ENCODE assay signal across 2 cellular contexts in the genomic region with DNA sequence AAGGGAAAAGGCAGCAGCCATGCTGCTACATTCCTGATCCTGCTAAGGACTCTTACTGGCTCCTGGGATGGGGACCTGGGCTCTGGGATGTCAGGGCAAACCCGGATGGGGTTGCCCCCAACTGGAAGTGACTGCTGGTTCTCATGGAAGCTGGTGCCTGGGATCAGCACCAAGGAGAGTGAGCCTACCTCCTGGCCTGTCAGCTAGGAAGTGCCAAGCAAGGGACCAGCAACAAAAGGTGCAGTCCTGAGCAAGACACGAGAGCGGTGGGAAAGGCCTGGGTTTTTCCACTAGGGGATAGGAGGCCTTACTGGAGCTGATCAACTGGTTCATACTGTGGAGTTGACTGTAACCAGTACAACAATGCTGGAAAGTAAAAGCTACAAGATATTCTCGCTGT.
TF ChIP-seq lines count a peak whose summit lies in the region.

No MANE protein-coding gene starts in this region.

TF ChIP-seq in SK-N-SH, 30 proteins besides CTCF, POLR2A, EP300 and RAD21 (continued from another document):
- TF ChIP-seq, protein P1, sequence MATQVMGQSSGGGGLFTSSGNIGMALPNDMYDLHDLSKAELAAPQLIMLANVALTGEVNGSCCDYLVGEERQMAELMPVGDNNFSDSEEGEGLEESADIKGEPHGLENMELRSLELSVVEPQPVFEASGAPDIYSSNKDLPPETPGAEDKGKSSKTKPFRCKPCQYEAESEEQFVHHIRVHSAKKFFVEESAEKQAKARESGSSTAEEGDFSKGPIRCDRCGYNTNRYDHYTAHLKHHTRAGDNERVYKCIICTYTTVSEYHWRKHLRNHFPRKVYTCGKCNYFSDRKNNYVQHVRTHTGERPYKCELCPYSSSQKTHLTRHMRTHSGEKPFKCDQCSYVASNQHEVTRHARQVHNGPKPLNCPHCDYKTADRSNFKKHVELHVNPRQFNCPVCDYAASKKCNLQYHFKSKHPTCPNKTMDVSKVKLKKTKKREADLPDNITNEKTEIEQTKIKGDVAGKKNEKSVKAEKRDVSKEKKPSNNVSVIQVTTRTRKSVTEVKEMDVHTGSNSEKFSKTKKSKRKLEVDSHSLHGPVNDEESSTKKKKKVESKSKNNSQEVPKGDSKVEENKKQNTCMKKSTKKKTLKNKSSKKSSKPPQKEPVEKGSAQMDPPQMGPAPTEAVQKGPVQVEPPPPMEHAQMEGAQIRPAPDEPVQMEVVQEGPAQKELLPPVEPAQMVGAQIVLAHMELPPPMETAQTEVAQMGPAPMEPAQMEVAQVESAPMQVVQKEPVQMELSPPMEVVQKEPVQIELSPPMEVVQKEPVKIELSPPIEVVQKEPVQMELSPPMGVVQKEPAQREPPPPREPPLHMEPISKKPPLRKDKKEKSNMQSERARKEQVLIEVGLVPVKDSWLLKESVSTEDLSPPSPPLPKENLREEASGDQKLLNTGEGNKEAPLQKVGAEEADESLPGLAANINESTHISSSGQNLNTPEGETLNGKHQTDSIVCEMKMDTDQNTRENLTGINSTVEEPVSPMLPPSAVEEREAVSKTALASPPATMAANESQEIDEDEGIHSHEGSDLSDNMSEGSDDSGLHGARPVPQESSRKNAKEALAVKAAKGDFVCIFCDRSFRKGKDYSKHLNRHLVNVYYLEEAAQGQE (IDR thresholded peaks at IDR 0.05; ENCODE audit: low read depth, low read length), result peak; percentile 86

TF ChIP-seq in SK-N-SH treated with all-trans-retinoic acid at 6 μM for 48 hours, 23 proteins besides CTCF, POLR2A, EP300 and RAD21 (continued from another document):
- TF ChIP-seq, protein P2, sequence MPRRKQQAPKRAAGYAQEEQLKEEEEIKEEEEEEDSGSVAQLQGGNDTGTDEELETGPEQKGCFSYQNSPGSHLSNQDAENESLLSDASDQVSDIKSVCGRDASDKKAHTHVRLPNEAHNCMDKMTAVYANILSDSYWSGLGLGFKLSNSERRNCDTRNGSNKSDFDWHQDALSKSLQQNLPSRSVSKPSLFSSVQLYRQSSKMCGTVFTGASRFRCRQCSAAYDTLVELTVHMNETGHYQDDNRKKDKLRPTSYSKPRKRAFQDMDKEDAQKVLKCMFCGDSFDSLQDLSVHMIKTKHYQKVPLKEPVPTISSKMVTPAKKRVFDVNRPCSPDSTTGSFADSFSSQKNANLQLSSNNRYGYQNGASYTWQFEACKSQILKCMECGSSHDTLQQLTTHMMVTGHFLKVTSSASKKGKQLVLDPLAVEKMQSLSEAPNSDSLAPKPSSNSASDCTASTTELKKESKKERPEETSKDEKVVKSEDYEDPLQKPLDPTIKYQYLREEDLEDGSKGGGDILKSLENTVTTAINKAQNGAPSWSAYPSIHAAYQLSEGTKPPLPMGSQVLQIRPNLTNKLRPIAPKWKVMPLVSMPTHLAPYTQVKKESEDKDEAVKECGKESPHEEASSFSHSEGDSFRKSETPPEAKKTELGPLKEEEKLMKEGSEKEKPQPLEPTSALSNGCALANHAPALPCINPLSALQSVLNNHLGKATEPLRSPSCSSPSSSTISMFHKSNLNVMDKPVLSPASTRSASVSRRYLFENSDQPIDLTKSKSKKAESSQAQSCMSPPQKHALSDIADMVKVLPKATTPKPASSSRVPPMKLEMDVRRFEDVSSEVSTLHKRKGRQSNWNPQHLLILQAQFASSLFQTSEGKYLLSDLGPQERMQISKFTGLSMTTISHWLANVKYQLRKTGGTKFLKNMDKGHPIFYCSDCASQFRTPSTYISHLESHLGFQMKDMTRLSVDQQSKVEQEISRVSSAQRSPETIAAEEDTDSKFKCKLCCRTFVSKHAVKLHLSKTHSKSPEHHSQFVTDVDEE (CRISPR knock-in tag; IDR thresholded peaks at IDR 0.05), result no peak
- TF ChIP-seq, protein P3, sequence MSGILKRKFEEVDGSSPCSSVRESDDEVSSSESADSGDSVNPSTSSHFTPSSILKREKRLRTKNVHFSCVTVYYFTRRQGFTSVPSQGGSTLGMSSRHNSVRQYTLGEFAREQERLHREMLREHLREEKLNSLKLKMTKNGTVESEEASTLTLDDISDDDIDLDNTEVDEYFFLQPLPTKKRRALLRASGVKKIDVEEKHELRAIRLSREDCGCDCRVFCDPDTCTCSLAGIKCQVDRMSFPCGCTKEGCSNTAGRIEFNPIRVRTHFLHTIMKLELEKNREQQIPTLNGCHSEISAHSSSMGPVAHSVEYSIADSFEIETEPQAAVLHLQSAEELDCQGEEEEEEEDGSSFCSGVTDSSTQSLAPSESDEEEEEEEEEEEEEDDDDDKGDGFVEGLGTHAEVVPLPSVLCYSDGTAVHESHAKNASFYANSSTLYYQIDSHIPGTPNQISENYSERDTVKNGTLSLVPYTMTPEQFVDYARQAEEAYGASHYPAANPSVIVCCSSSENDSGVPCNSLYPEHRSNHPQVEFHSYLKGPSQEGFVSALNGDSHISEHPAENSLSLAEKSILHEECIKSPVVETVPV (CRISPR knock-in tag; IDR thresholded peaks at IDR 0.05), result no peak
- TF ChIP-seq BACH2 (CRISPR knock-in tag; IDR thresholded peaks at IDR 0.05; ENCODE audit: borderline replicate concordance) (no peak), ZFP30 (CRISPR knock-in tag; IDR thresholded peaks at IDR 0.05) (no peak), SNAI2 (CRISPR knock-in tag; IDR thresholded peaks at IDR 0.05) (no peak), OSR1 (CRISPR knock-in tag; IDR thresholded peaks at IDR 0.05) (no peak), ZNF70 (CRISPR knock-in tag; IDR thresholded peaks at IDR 0.05) (no peak), ZNF8 (CRISPR knock-in tag; IDR thresholded peaks at IDR 0.05) (no peak), ZFP3 (CRISPR knock-in tag; IDR thresholded peaks at IDR 0.05) (no peak), ESRRG (CRISPR knock-in tag; IDR thresholded peaks at IDR 0.05) (no peak), CSDC2 (CRISPR knock-in tag; IDR thresholded peaks at IDR 0.05) (no peak)
- TF ChIP-seq, protein P4, sequence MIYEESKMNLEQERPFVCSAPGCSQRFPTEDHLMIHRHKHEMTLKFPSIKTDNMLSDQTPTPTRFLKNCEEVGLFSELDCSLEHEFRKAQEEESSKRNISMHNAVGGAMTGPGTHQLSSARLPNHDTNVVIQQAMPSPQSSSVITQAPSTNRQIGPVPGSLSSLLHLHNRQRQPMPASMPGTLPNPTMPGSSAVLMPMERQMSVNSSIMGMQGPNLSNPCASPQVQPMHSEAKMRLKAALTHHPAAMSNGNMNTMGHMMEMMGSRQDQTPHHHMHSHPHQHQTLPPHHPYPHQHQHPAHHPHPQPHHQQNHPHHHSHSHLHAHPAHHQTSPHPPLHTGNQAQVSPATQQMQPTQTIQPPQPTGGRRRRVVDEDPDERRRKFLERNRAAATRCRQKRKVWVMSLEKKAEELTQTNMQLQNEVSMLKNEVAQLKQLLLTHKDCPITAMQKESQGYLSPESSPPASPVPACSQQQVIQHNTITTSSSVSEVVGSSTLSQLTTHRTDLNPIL (CRISPR knock-in tag; IDR thresholded peaks at IDR 0.05; ENCODE audit: low read depth), result no peak
- TF ChIP-seq, protein P5, sequence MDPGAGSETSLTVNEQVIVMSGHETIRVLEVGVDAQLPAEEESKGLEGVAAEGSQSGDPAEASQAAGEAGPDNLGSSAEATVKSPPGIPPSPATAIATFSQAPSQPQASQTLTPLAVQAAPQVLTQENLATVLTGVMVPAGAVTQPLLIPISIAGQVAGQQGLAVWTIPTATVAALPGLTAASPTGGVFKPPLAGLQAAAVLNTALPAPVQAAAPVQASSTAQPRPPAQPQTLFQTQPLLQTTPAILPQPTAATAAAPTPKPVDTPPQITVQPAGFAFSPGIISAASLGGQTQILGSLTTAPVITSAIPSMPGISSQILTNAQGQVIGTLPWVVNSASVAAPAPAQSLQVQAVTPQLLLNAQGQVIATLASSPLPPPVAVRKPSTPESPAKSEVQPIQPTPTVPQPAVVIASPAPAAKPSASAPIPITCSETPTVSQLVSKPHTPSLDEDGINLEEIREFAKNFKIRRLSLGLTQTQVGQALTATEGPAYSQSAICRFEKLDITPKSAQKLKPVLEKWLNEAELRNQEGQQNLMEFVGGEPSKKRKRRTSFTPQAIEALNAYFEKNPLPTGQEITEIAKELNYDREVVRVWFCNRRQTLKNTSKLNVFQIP (CRISPR knock-in tag; IDR thresholded peaks at IDR 0.05; ENCODE audit: borderline replicate concordance, low read depth), result no peak
- TF ChIP-seq, protein P6, sequence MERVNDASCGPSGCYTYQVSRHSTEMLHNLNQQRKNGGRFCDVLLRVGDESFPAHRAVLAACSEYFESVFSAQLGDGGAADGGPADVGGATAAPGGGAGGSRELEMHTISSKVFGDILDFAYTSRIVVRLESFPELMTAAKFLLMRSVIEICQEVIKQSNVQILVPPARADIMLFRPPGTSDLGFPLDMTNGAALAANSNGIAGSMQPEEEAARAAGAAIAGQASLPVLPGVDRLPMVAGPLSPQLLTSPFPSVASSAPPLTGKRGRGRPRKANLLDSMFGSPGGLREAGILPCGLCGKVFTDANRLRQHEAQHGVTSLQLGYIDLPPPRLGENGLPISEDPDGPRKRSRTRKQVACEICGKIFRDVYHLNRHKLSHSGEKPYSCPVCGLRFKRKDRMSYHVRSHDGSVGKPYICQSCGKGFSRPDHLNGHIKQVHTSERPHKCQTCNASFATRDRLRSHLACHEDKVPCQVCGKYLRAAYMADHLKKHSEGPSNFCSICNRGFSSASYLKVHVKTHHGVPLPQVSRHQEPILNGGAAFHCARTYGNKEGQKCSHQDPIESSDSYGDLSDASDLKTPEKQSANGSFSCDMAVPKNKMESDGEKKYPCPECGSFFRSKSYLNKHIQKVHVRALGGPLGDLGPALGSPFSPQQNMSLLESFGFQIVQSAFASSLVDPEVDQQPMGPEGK (CRISPR knock-in tag; IDR thresholded peaks at IDR 0.05; ENCODE audit: borderline replicate concordance), result no peak
